In the genomic region with DNA sequence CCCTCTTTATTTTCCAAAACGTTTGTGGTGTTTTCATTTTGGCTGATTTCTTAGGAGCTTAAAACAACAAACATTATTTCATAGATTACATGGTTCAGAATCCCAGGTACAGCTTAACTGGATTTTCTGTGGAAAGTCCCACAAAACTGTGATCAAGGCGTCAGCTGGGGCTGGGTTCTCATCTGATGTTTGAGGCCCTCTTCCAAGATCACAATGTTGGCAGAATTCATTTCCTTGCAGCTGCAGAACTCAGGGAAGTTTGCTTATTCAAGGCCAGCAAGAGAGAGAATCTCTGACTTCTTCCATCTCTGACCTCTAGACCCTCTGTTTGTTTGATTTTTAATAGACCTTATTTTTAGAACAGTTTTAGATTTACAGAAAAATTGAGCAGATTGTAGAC, we compare ENCODE assay signal across 35 cellular contexts.
"Had no signal": no experiment of that assay in that cellular context is flagged by ENCODE, and none has a peak within 500 bp of the region (broad histone marks: within the 10 kb centered on the region; RNA-seq: fewer than 3 reads in every experiment).

No MANE protein-coding gene starts in this region.

- H3K36me3 ChIP-seq: brain microvascular endothelial cell, cardiac muscle cell, MG63, Peyer's patch had no signal

- ATAC-seq: activated CD8-positive, alpha-beta memory T cell treated with anti-CD3 and anti-CD28 coated beads, Interleukin-2, amount 10 ng/mL, durations not matched to agents 7 days and 5 days; PC-3 had no signal

- DNase-seq: activated B cell treated with CpG ODN at 0.5 μM for 24 hours; activated CD4-positive, alpha-beta memory T cell treated with anti-CD3 and anti-CD28 coated beads, Interleukin-2, amount 10 ng/mL, durations not matched to agents 7 days and 5 days; activated CD4-positive, alpha-beta T cell treated with anti-CD3 and anti-CD28 coated beads for 1 hour; activated CD4-positive, alpha-beta T cell treated with anti-CD3 and anti-CD28 coated beads for 48 hours; activated CD8-positive, alpha-beta memory T cell treated with anti-CD3 and anti-CD28 coated beads for 24 hours; activated CD8-positive, alpha-beta memory T cell treated with anti-CD3 and anti-CD28 coated beads, Interleukin-2, amount 10 ng/mL, durations not matched to agents 7 days and 5 days; activated CD8-positive, alpha-beta memory T cell treated with anti-CD3 and anti-CD28 coated beads, Interleukin-2, amount 50 U/mL, for 48 hours; activated effector memory CD4-positive, alpha-beta T cell treated with Interleukin-2 at 50 U/mL for 16 hours; activated naive CD4-positive, alpha-beta T cell treated with anti-CD3 and anti-CD28 coated beads, Interleukin-2, amount 50 U/mL, for 16 hours; activated naive CD8-positive, alpha-beta T cell treated with anti-CD3 and anti-CD28 coated beads for 36 hours; activated T-cell treated with anti-CD3 and anti-CD28 coated beads, Interleukin-2, amount 50 U/mL, for 48 hours; amniotic stem cell; aorta; brain microvascular endothelial cell; Kasumi-1; KG1; MG63; MV-4-11; NCI-H1092; NCI-H1436 treated with DMSO at 0.1 percent for 48 hours; NCI-H1694 treated with DMSO at 0.1 percent for 48 hours; NCI-H2029; NCI-H345; NCI-H526; NCI-H748 treated with DMSO at 0.1 percent for 48 hours; NK-92 treated with Interleukin-12 subunit alpha and Interleukin-12 subunit beta, amount 100 ng/mL, for 24 hours; PC-3; Peyer's patch; RPMI8226; SW 1271; T-helper 1 cell; T-helper 2 cell; T-helper 9 cell had no signal

- H3K4me3 ChIP-seq: cardiac muscle cell, MG63, Peyer's patch had no signal

- H3K9me3 ChIP-seq: MG63, Peyer's patch had no signal

- H3K27me3 ChIP-seq: brain microvascular endothelial cell, cardiac muscle cell, MG63, Peyer's patch had no signal

- H3K27ac ChIP-seq: brain microvascular endothelial cell, cardiac muscle cell, Peyer's patch, VCaP had no signal

- H3K4me1 ChIP-seq: Peyer's patch had no signal
